Comparison of ENCODE assay signal across 21 cellular contexts in genomic region chr16:27790546-27791403, GRCh38.
"Had no signal": no experiment of that assay in that cellular context is flagged by ENCODE, and none has a peak within 500 bp of the region (broad histone marks: within the 10 kb centered on the region; RNA-seq: fewer than 3 reads in every experiment).

No MANE protein-coding gene starts in this region.

- ATAC-seq: left lung; naive thymus-derived CD4-positive, alpha-beta T cell; stimulated activated naive CD8-positive, alpha-beta T cell treated with anti-CD3 and anti-CD28 coated beads, Interleukin-15, Interleukin-2, amounts not matched to agents 100 U/mL and 50 U/mL, for 24 hours had no signal

- H3K27ac ChIP-seq: left lung, testis, vagina had no signal

- H3K27me3 ChIP-seq: left lung, testis, vagina had no signal

- H3K4me3 ChIP-seq: left lung, testis, vagina had no signal

- H3K4me1 ChIP-seq: left lung, testis, vagina had no signal

- H3K36me3 ChIP-seq: left lung, vagina had no signal

- FAIRE-seq: endometrium, frontal cortex had no signal

- DNase-seq: activated CD4-positive, alpha-beta memory T cell treated with anti-CD3 and anti-CD28 coated beads for 36 hours; activated CD4-positive, alpha-beta T cell treated with anti-CD3 and anti-CD28 coated beads, Interleukin-2, amount 10 ng/mL, durations not matched to agents 24 days and 14 days; activated CD4-positive, CD25-positive, alpha-beta regulatory T cell treated with anti-CD3 and anti-CD28 coated beads, Interleukin-2, amount 50 U/mL, for 72 hours; activated CD8-positive, alpha-beta memory T cell treated with anti-CD3 and anti-CD28 coated beads, Interleukin-2, amount 50 U/mL, for 4 hours; activated gamma-delta T cell; activated naive CD4-positive, alpha-beta T cell treated with anti-CD3 and anti-CD28 coated beads, Interleukin-2, amount 10 ng/mL, durations not matched to agents 7 days and 5 days; activated naive CD8-positive, alpha-beta T cell treated with anti-CD3 and anti-CD28 coated beads, Interleukin-2, amount 10 ng/mL, durations not matched to agents 7 days and 5 days; activated T-cell treated with anti-CD3 and anti-CD28 coated beads, Interleukin-2, amount 50 U/mL, for 1 hour; mammary epithelial cell; naive thymus-derived CD4-positive, alpha-beta T cell; occipital lobe; right cardiac atrium; stimulated activated CD4-positive, alpha-beta T cell treated with anti-CD3 and anti-CD28 coated beads, Interleukin-15, amount 100 ng/mL, for 24 hours; stimulated activated CD4-positive, alpha-beta T cell treated with anti-CD3 and anti-CD28 coated beads, Interleukin-2, amount 100 ng/mL, for 24 hours; stimulated activated naive CD8-positive, alpha-beta T cell treated with anti-CD3 and anti-CD28 coated beads, Interleukin-15, Interleukin-2, amounts not matched to agents 100 U/mL and 50 U/mL, for 24 hours; T-helper 2 cell; testis had no signal

- H3K9me3 ChIP-seq: left lung, testis, vagina had no signal
